ENCODE assay signal across 4 cellular contexts in genomic region chr12:113474635-113475436, GRCh38.
TF ChIP-seq lines count a peak whose summit lies in the region.

No MANE protein-coding gene starts in this region.

TF ChIP-seq in SK-N-SH, 30 proteins besides CTCF, POLR2A, EP300 and RAD21 (continues in another document):
- TF ChIP-seq FOXJ3 (CRISPR knock-in tag; IDR thresholded peaks at IDR 0.05): no peak
- no peak for TF ChIP-seq NFIC (IDR thresholded peaks at IDR 0.05; ENCODE audit: borderline replicate concordance)
- no peak for TF ChIP-seq GABPA (IDR thresholded peaks at IDR 0.05; ENCODE audit: low read depth)
- TF ChIP-seq NRF1 (IDR thresholded peaks at IDR 0.05; ENCODE audit: low read depth, low read length): no peak
- no peak for TF ChIP-seq POLR2AphosphoS5 (IDR thresholded peaks at IDR 0.05; ENCODE audit: low read depth, low read length)
- TF ChIP-seq, protein P1, sequence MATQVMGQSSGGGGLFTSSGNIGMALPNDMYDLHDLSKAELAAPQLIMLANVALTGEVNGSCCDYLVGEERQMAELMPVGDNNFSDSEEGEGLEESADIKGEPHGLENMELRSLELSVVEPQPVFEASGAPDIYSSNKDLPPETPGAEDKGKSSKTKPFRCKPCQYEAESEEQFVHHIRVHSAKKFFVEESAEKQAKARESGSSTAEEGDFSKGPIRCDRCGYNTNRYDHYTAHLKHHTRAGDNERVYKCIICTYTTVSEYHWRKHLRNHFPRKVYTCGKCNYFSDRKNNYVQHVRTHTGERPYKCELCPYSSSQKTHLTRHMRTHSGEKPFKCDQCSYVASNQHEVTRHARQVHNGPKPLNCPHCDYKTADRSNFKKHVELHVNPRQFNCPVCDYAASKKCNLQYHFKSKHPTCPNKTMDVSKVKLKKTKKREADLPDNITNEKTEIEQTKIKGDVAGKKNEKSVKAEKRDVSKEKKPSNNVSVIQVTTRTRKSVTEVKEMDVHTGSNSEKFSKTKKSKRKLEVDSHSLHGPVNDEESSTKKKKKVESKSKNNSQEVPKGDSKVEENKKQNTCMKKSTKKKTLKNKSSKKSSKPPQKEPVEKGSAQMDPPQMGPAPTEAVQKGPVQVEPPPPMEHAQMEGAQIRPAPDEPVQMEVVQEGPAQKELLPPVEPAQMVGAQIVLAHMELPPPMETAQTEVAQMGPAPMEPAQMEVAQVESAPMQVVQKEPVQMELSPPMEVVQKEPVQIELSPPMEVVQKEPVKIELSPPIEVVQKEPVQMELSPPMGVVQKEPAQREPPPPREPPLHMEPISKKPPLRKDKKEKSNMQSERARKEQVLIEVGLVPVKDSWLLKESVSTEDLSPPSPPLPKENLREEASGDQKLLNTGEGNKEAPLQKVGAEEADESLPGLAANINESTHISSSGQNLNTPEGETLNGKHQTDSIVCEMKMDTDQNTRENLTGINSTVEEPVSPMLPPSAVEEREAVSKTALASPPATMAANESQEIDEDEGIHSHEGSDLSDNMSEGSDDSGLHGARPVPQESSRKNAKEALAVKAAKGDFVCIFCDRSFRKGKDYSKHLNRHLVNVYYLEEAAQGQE (IDR thresholded peaks at IDR 0.05; ENCODE audit: low read depth, low read length): no peak
- TF ChIP-seq MEF2A (IDR thresholded peaks at IDR 0.05; ENCODE audit: borderline replicate concordance, low read depth): no peak
- TF ChIP-seq PBX3 (IDR thresholded peaks at IDR 0.05): no peak

TF ChIP-seq in SK-N-SH treated with all-trans-retinoic acid at 6 μM for 48 hours, 23 proteins besides CTCF, POLR2A, EP300 and RAD21:
- no peak for TF ChIP-seq ZNF8 (CRISPR knock-in tag; IDR thresholded peaks at IDR 0.05)

TF ChIP-seq in GM23338, 12 proteins besides CTCF, POLR2A, EP300 and RAD21:
- no peak for TF ChIP-seq ZNF331 (CRISPR knock-in tag; IDR thresholded peaks at IDR 0.05; ENCODE audit: low read depth)
- TF ChIP-seq, protein P2, sequence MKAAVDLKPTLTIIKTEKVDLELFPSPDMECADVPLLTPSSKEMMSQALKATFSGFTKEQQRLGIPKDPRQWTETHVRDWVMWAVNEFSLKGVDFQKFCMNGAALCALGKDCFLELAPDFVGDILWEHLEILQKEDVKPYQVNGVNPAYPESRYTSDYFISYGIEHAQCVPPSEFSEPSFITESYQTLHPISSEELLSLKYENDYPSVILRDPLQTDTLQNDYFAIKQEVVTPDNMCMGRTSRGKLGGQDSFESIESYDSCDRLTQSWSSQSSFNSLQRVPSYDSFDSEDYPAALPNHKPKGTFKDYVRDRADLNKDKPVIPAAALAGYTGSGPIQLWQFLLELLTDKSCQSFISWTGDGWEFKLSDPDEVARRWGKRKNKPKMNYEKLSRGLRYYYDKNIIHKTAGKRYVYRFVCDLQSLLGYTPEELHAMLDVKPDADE (IDR thresholded peaks at IDR 0.05): no peak
- peak; percentile 98 for TF ChIP-seq EZH2 (IDR thresholded peaks at IDR 0.05; ENCODE audit: low read depth, unreplicated experiment)
- TF ChIP-seq POLR2AphosphoS5 (IDR thresholded peaks at IDR 0.05; ENCODE audit: low read depth): no peak

TF ChIP-seq in WTC11, 78 proteins besides CTCF, POLR2A, EP300 and RAD21:
- no peak for TF ChIP-seq ZNF219 (CRISPR knock-in tag; IDR thresholded peaks at IDR 0.05; ENCODE audit: borderline replicate concordance)
- TF ChIP-seq IRF1 (CRISPR knock-in tag; IDR thresholded peaks at IDR 0.05): no peak
- no peak for TF ChIP-seq ARID4B (CRISPR knock-in tag; IDR thresholded peaks at IDR 0.05; ENCODE audit: borderline replicate concordance)
- TF ChIP-seq ZNF396 (CRISPR knock-in tag; IDR thresholded peaks at IDR 0.05; ENCODE audit: borderline replicate concordance): no peak
- TF ChIP-seq, protein P3, sequence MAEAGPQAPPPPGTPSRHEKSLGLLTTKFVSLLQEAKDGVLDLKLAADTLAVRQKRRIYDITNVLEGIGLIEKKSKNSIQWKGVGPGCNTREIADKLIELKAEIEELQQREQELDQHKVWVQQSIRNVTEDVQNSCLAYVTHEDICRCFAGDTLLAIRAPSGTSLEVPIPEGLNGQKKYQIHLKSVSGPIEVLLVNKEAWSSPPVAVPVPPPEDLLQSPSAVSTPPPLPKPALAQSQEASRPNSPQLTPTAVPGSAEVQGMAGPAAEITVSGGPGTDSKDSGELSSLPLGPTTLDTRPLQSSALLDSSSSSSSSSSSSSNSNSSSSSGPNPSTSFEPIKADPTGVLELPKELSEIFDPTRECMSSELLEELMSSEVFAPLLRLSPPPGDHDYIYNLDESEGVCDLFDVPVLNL (CRISPR knock-in tag; IDR thresholded peaks at IDR 0.05; ENCODE audit: borderline replicate concordance, low read depth): no peak
TF ChIP-seq in WTC11: peak in this region for 0.
